ENCODE assay signal across 1 cellular context in genomic region chr10:4867520-4868356, GRCh38.
TF ChIP-seq lines count a peak whose summit lies in the region.

No MANE protein-coding gene starts in this region.

TF ChIP-seq in K562, 482 proteins besides CTCF, POLR2A, EP300 and RAD21 (continued from another document and continues in another):
- TF ChIP-seq, protein P1, sequence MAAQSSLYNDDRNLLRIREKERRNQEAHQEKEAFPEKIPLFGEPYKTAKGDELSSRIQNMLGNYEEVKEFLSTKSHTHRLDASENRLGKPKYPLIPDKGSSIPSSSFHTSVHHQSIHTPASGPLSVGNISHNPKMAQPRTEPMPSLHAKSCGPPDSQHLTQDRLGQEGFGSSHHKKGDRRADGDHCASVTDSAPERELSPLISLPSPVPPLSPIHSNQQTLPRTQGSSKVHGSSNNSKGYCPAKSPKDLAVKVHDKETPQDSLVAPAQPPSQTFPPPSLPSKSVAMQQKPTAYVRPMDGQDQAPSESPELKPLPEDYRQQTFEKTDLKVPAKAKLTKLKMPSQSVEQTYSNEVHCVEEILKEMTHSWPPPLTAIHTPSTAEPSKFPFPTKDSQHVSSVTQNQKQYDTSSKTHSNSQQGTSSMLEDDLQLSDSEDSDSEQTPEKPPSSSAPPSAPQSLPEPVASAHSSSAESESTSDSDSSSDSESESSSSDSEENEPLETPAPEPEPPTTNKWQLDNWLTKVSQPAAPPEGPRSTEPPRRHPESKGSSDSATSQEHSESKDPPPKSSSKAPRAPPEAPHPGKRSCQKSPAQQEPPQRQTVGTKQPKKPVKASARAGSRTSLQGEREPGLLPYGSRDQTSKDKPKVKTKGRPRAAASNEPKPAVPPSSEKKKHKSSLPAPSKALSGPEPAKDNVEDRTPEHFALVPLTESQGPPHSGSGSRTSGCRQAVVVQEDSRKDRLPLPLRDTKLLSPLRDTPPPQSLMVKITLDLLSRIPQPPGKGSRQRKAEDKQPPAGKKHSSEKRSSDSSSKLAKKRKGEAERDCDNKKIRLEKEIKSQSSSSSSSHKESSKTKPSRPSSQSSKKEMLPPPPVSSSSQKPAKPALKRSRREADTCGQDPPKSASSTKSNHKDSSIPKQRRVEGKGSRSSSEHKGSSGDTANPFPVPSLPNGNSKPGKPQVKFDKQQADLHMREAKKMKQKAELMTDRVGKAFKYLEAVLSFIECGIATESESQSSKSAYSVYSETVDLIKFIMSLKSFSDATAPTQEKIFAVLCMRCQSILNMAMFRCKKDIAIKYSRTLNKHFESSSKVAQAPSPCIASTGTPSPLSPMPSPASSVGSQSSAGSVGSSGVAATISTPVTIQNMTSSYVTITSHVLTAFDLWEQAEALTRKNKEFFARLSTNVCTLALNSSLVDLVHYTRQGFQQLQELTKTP (IDR thresholded peaks at IDR 0.05; ENCODE audit: low read depth in 1 of 2, partially characterized antibody in 2 of 2): peak in 1 of 2 experiments; percentile 82
- peak; percentile 41 for TF ChIP-seq ZFX (CRISPR knock-in tag; IDR thresholded peaks at IDR 0.05)
- TF ChIP-seq JUN (IDR thresholded peaks at IDR 0.05; ENCODE audit: borderline replicate concordance, low read depth, low read length): peak; percentile 96
- no peak for TF ChIP-seq JUN (CRISPR knock-in tag; IDR thresholded peaks at IDR 0.05; ENCODE audit: borderline replicate concordance)
- TF ChIP-seq POLR2G (IDR thresholded peaks at IDR 0.05; ENCODE audit: low read depth, low read length): no peak
- TF ChIP-seq, protein P2, sequence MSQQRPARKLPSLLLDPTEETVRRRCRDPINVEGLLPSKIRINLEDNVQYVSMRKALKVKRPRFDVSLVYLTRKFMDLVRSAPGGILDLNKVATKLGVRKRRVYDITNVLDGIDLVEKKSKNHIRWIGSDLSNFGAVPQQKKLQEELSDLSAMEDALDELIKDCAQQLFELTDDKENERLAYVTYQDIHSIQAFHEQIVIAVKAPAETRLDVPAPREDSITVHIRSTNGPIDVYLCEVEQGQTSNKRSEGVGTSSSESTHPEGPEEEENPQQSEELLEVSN (IDR thresholded peaks at IDR 0.05; ENCODE audit: borderline replicate concordance in 1 of 2, extremely low read depth in 1 of 2, insufficient read depth in 1 of 2, insufficient read length in 1 of 2, low read depth in 1 of 2, low read length in 1 of 2, poor library complexity in 1 of 2, severe bottlenecking in 1 of 2): no peak
- TF ChIP-seq EGR1 (conservative IDR thresholded peaks at IDR 0.05): peak; percentile 37
- no peak for TF ChIP-seq YBX1 (IDR thresholded peaks at IDR 0.05)
- no peak for TF ChIP-seq ZNF212 (CRISPR knock-in tag; IDR thresholded peaks at IDR 0.05)
- TF ChIP-seq POLR3A (IDR thresholded peaks at IDR 0.05; ENCODE audit: borderline replicate concordance, extremely low read depth, insufficient read depth, insufficient read length): no peak
- no peak for TF ChIP-seq NFXL1 (CRISPR knock-in tag; IDR thresholded peaks at IDR 0.05)
- peak; percentile 19 for TF ChIP-seq POLR2B (IDR thresholded peaks at IDR 0.05; ENCODE audit: low read depth, partially characterized antibody)
- peak; percentile 91 for TF ChIP-seq POLR2AphosphoS5 (IDR thresholded peaks at IDR 0.05; ENCODE audit: control insufficient read depth, insufficient read depth, low read depth, low read length)
- TF ChIP-seq XRCC3 (IDR thresholded peaks at IDR 0.05): no peak
- peak; percentile 99 for TF ChIP-seq TCF3 (CRISPR knock-in tag; IDR thresholded peaks at IDR 0.05)
- no peak for TF ChIP-seq TFAM (CRISPR knock-in tag; conservative IDR thresholded peaks at IDR 0.05)
- TF ChIP-seq HCFC1 (IDR thresholded peaks at IDR 0.05; ENCODE audit: low read depth, low read length): no peak
- no peak for TF ChIP-seq ESRRB (CRISPR knock-in tag; IDR thresholded peaks at IDR 0.05; ENCODE audit: borderline replicate concordance)
- peak; percentile 98 for TF ChIP-seq TAL1 (IDR thresholded peaks at IDR 0.05)
- peak; percentile 76 for TF ChIP-seq ETV1 (tag; conservative IDR thresholded peaks at IDR 0.05; ENCODE audit: low read depth)
- TF ChIP-seq, protein P3, sequence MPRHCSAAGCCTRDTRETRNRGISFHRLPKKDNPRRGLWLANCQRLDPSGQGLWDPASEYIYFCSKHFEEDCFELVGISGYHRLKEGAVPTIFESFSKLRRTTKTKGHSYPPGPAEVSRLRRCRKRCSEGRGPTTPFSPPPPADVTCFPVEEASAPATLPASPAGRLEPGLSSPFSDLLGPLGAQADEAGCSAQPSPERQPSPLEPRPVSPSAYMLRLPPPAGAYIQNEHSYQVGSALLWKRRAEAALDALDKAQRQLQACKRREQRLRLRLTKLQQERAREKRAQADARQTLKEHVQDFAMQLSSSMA (CRISPR knock-in tag; IDR thresholded peaks at IDR 0.05): no peak
- no peak for TF ChIP-seq ZC3H8 (IDR thresholded peaks at IDR 0.05)
- peak; percentile 56; the same call in 1 of the 2 replicates for TF ChIP-seq ESRRA (IDR thresholded peaks at IDR 0.05; ENCODE audit: borderline replicate concordance, low read depth)
- TF ChIP-seq SETDB1 (IDR thresholded peaks at IDR 0.05; ENCODE audit: low read length): no peak
- TF ChIP-seq ZNF586 (CRISPR knock-in tag; conservative IDR thresholded peaks at IDR 0.05): no peak
- no peak for TF ChIP-seq NKRF (IDR thresholded peaks at IDR 0.05; ENCODE audit: borderline replicate concordance)
- no peak for TF ChIP-seq ZNF3 (CRISPR knock-in tag; IDR thresholded peaks at IDR 0.05)
- TF ChIP-seq MBD2 (IDR thresholded peaks at IDR 0.05; ENCODE audit: borderline replicate concordance, low read depth): peak; percentile 75
- TF ChIP-seq CGGBP1 (CRISPR knock-in tag; IDR thresholded peaks at IDR 0.05): no peak
- TF ChIP-seq, protein P4, sequence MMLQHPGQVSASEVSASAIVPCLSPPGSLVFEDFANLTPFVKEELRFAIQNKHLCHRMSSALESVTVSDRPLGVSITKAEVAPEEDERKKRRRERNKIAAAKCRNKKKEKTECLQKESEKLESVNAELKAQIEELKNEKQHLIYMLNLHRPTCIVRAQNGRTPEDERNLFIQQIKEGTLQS (IDR thresholded peaks at IDR 0.05): peak; percentile 95
- TF ChIP-seq, protein P4 (CRISPR knock-in tag; conservative IDR thresholded peaks at IDR 0.05): 0 out of 2 replicates have a peak, but pooled peaks have one; percentile 57
- TF ChIP-seq CHD4 (IDR thresholded peaks at IDR 0.05; ENCODE audit: insufficient read depth, insufficient replicate concordance, low read depth, low read length, poor library complexity, severe bottlenecking): peak; percentile 5
- TF ChIP-seq HLTF (IDR thresholded peaks at IDR 0.05): no peak
- TF ChIP-seq KLF10 (CRISPR knock-in tag; IDR thresholded peaks at IDR 0.05): no peak
- TF ChIP-seq DEAF1 (CRISPR knock-in tag; IDR thresholded peaks at IDR 0.05): no peak
- TF ChIP-seq, protein P5, sequence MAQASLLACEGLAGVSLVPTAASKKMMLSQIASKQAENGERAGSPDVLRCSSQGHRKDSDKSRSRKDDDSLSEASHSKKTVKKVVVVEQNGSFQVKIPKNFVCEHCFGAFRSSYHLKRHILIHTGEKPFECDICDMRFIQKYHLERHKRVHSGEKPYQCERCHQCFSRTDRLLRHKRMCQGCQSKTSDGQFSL (CRISPR knock-in tag; IDR thresholded peaks at IDR 0.05): no peak
- TF ChIP-seq, protein P5 (tag; IDR thresholded peaks at IDR 0.05): no peak
- TF ChIP-seq TAF9B (IDR thresholded peaks at IDR 0.05; ENCODE audit: partially characterized antibody): peak; percentile 84
- peak; percentile 88 for TF ChIP-seq MTA1 (IDR thresholded peaks at IDR 0.05; ENCODE audit: borderline replicate concordance)
- TF ChIP-seq ZNF184 (CRISPR knock-in tag; IDR thresholded peaks at IDR 0.05): no peak
- TF ChIP-seq NFIX (CRISPR knock-in tag; IDR thresholded peaks at IDR 0.05; ENCODE audit: low read depth): no peak
- no peak for TF ChIP-seq RB1 (IDR thresholded peaks at IDR 0.05; ENCODE audit: low read depth)
- TF ChIP-seq E2F3 (CRISPR knock-in tag; IDR thresholded peaks at IDR 0.05): no peak
- no peak for TF ChIP-seq OTX1 (CRISPR knock-in tag; IDR thresholded peaks at IDR 0.05)
- TF ChIP-seq ZNF436 (CRISPR knock-in tag; IDR thresholded peaks at IDR 0.05): no peak
- no peak for TF ChIP-seq SUPT5H (IDR thresholded peaks at IDR 0.05)
- TF ChIP-seq CUX1 (CRISPR knock-in tag; IDR thresholded peaks at IDR 0.05): no peak
- peak; percentile 86 for TF ChIP-seq NEUROD1 (IDR thresholded peaks at IDR 0.05; ENCODE audit: borderline replicate concordance, low read depth, low read length, partially characterized antibody)
- no peak for TF ChIP-seq NR2C2 (CRISPR knock-in tag; IDR thresholded peaks at IDR 0.05)
- peak; percentile 12; the same call in 1 of the 2 replicates for TF ChIP-seq NR2C2 (tag; IDR thresholded peaks at IDR 0.05)
- no peak for TF ChIP-seq RBM25 (IDR thresholded peaks at IDR 0.05; ENCODE audit: low read depth, low read length, severe bottlenecking)
